In the genomic region with DNA sequence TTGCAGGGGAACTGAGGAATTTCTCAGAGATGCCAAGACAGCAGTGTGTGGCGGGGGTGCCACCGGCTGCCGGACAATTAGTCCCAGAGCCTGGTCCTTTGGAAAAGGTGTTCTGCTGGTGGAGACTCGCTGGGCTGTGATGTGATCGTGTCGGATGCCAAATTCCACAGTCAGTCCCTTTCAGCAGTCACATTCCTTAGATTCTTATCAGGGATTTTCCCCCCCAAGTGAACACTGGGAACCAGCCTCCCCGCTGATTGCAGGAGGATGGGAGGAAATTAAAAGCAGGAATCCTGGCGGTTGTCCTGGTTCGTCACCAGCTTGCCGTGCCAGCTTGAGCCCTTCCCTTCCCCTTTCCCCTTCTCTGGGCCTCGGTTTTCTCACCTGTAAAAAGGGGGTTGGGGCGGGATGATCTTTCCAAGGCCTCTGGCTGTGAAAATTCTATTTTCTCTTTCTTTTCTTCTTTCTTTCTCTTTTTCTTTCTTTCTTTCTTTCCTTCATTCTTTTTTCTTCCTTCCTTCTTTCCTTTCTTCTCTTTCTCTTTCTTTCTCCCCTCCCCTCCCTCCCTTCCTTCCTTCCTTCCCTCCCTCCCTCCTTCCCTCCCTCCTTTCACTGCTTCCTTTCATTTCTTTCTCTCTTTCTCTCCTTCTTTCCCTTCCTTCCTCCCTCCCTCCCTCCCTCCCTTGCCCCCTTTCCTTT, we compare ENCODE assay signal across 10 cellular contexts. TPM values are rescaled to one million over a fixed set of nuclear protein-coding genes. Genes with fewer than 3 reads are reported as not detected.
DNase-seq lines count a peak whose midpoint lies in the region; ATAC-seq and TF ChIP-seq lines count a peak whose summit lies in the region.
"Had no signal": no experiment of that assay in that cellular context is flagged by ENCODE, and none has a peak within 500 bp of the region (broad histone marks: within the 10 kb centered on the region; RNA-seq: fewer than 3 reads in every experiment).

No MANE protein-coding gene starts in this region.

- H3K27me3 ChIP-seq in BJ (ENCODE audit: control insufficient read depth, insufficient read depth, low read length) (peaks cover 8% of the 10 kb centered on the region), mesendoderm (ENCODE audit: insufficient read depth, low read length, poor library complexity) (no peaks in the 10 kb centered on the region)

- peaks cover 45% of the 10 kb centered on the region for H3K4me1 Mint-ChIP-seq in chondrocyte (ENCODE audit: low read depth)
- H3K4me1 Mint-ChIP-seq in activated T-cell treated with anti-CD3 and anti-CD28 coated beads, Interleukin-2, amount 50 U/mL, for 72 hours (ENCODE audit: low read depth), result no peaks in the 10 kb centered on the region

- H3K18ac ChIP-seq in mesendoderm (ENCODE audit: low read length), result peak overlapping the region; percentile 72

- no peak overlapping the region for H2BK15ac ChIP-seq in mesendoderm (replicated peaks; ENCODE audit: low read depth)

- no peak overlapping the region for H3K9ac ChIP-seq in mesendoderm (ENCODE audit: low read length)

- peaks cover 12% of the 10 kb centered on the region for H3K36me3 Mint-ChIP-seq in chondrocyte (ENCODE audit: low read depth)
- no peaks in the 10 kb centered on the region for H3K36me3 Mint-ChIP-seq in activated T-cell treated with anti-CD3 and anti-CD28 coated beads, Interleukin-2, amount 50 U/mL, for 72 hours (ENCODE audit: insufficient read depth in 2 of 2)

- H2BK5ac ChIP-seq in mesendoderm (ENCODE audit: low read length), result peak overlapping the region; percentile 27

- POLR2A ChIA-PET in BJ (lab: Charles Lee), result interaction anchor here (0.6 kb wide), 1 partner anchor 12 kb away, joined by 5 read pairs; no protein-coding TSS in a partner anchor

- H2BK120ac ChIP-seq in mesendoderm (ENCODE audit: low read depth, low read length), result peak overlapping the region; percentile 76

- H4K5ac ChIP-seq in mesendoderm (ENCODE audit: low read length), result no peak overlapping the region

- H3K23ac ChIP-seq in mesendoderm (ENCODE audit: low read length), result no peak overlapping the region

- TF ChIP-seq CTCF in BJ (IDR thresholded peaks at IDR 0.05; ENCODE audit: insufficient read depth, low read depth, low read length), result no peak
- no peak for TF ChIP-seq CTCF in chondrocyte (IDR thresholded peaks at IDR 0.05)
- no peak for TF ChIP-seq CTCF in lower leg skin (IDR thresholded peaks at IDR 0.05)

- DNase-seq in BJ (ENCODE audit: low read depth), result peak; percentile 66
- DNase-seq in M059J (ENCODE audit: low read depth), result peak; percentile 90
- no peak for DNase-seq in chondrocyte (ENCODE audit: low spot score)
- DNase-seq in mesendoderm, result peak; percentile 99
- DNase-seq in NCI-H526 (lab: John Stamatoyannopoulos, UW), result no peak
- no peak for DNase-seq in NCI-H2107 treated with DMSO at 0.1 percent for 48 hours (lab: John Stamatoyannopoulos, UW; ENCODE audit: unreplicated experiment)
- DNase-seq in activated T-cell treated with anti-CD3 and anti-CD28 coated beads, Interleukin-2, amount 50 U/mL, for 72 hours, result no peak
- no peak for DNase-seq in lower leg skin (ENCODE audit: low spot score in 2 of 2)
- DNase-seq: NCI-H1105 had no signal

- H3K79me1 ChIP-seq in mesendoderm (ENCODE audit: low read length), result peaks cover 10% of the 10 kb centered on the region

- peak overlapping the region; percentile 77 for H3K4ac ChIP-seq in mesendoderm (ENCODE audit: low read depth, low read length)

- TF ChIP-seq POLR2A in lower leg skin (IDR thresholded peaks at IDR 0.05), result no peak

- H3K9me3 Mint-ChIP-seq in chondrocyte (ENCODE audit: low read depth), result no peaks in the 10 kb centered on the region
- peaks cover 0 to 1% of the 10 kb centered on the region in 2 donors for H3K9me3 Mint-ChIP-seq in activated T-cell treated with anti-CD3 and anti-CD28 coated beads, Interleukin-2, amount 50 U/mL, for 72 hours

- peak overlapping the region; percentile 75 for H3K56ac ChIP-seq in mesendoderm (ENCODE audit: low read length)

- H2AK5ac ChIP-seq in mesendoderm (ENCODE audit: low read length), result no peak overlapping the region

- no peak overlapping the region for H3K4me3 ChIP-seq in BJ (ENCODE audit: low read depth, low read length)
- H3K4me3 ChIP-seq in mesendoderm (ENCODE audit: low read length), result no peak overlapping the region
- no peak overlapping the region for H3K4me3 ChIP-seq in lower leg skin (ENCODE audit: low read depth, poor library complexity, severe bottlenecking)
- H3K4me3 ChIP-seq: coronary artery had no signal

- H4K8ac ChIP-seq in mesendoderm (ENCODE audit: low read depth, low read length), result no peak overlapping the region

- H3K4me1 ChIP-seq in mesendoderm (ENCODE audit: control insufficient read depth, low read depth, low read length), result peaks cover 2% of the 10 kb centered on the region

- intact Hi-C loops in lower leg skin (cut with DNase I; ENCODE audit: low total_unique reads), result no loop called here

- H3K27ac ChIP-seq in mesendoderm (ENCODE audit: low read depth, low read length), result peak overlapping the region; percentile 77
- H3K27ac ChIP-seq: coronary artery had no signal

- no peak for ATAC-seq in activated T-cell treated with anti-CD3 and anti-CD28 coated beads, Interleukin-2, amount 50 U/mL, for 72 hours (replicated peaks in 1 of 2)

- H3K4me2 ChIP-seq in mesendoderm (ENCODE audit: low read length), result peak overlapping the region; percentile 19

- H3K36me3 ChIP-seq in BJ (ENCODE audit: control insufficient read depth, insufficient read depth, low read length) (no peaks in the 10 kb centered on the region), mesendoderm (ENCODE audit: control insufficient read depth, insufficient read depth, low read length) (no peaks in the 10 kb centered on the region)

- no CpG with 5 or more reads among the region's 12 CpGs for WGBS in mesendoderm (ENCODE audit: extremely low coverage, insufficient coverage, low lambda C conversion rate)
- 15 to 23% methylated on average over 12 of the region's 12 CpGs for WGBS in lower leg skin, 2 donors

- H3K4me3 Mint-ChIP-seq in chondrocyte (ENCODE audit: unreplicated experiment), result peak overlapping the region; percentile 37
- H3K4me3 Mint-ChIP-seq in activated T-cell treated with anti-CD3 and anti-CD28 coated beads, Interleukin-2, amount 50 U/mL, for 72 hours, result no peak overlapping the region

- CTCF ChIA-PET in BJ (lab: Yijun Ruan, JAX), result interaction anchor here (1.4 to 7.7 kb wide), 2 partner anchors 9 to 16 kb away, joined by 3 to 54 read pairs; no protein-coding TSS in a partner anchor

- H3K79me2 ChIP-seq in mesendoderm (ENCODE audit: control insufficient read depth, insufficient read depth, low read length), result no peaks in the 10 kb centered on the region

- H3K27me3 Mint-ChIP-seq in chondrocyte (ENCODE audit: low read depth), result no peaks in the 10 kb centered on the region
- H3K27me3 Mint-ChIP-seq in activated T-cell treated with anti-CD3 and anti-CD28 coated beads, Interleukin-2, amount 50 U/mL, for 72 hours (ENCODE audit: low read depth), result peaks cover 15% of the 10 kb centered on the region

- H3K27ac Mint-ChIP-seq in chondrocyte (ENCODE audit: unreplicated experiment), result peak overlapping the region; percentile 95
- H3K27ac Mint-ChIP-seq in activated T-cell treated with anti-CD3 and anti-CD28 coated beads, Interleukin-2, amount 50 U/mL, for 72 hours, result no peak overlapping the region

RNA-seq across cellular contexts. Expression of a gene that starts 39.6 kb away (rescaled TPM):
- polyA plus RNA-seq in BJ (2011; rRNA removed), result 0.29 and 0.48 TPM in 2 replicates
- 0.41 and 0.66 TPM in 2 replicates for polyA minus RNA-seq in BJ (2011; rRNA and poly(A)+ RNA removed)
- total RNA-seq in M059J (2014; rRNA removed; shearing (Covaris generic)), result 0.12 TPM in 1 of 2 replicates, not detected in the other
- 102 to 156 TPM (median 155 TPM) in 3 replicates for total RNA-seq in chondrocyte
- 38.5 TPM for polyA plus RNA-seq in mesendoderm (2013, experiment 1 of 2)
- 40.8 TPM for polyA plus RNA-seq in mesendoderm (2013, experiment 2 of 2)
- under 1 TPM in 1 of 2 donors, not detected in 1; 0.22 TPM for total RNA-seq in activated T-cell treated with anti-CD3 and anti-CD28 coated beads, Interleukin-2, amount 50 U/mL, for 72 hours
- under 1 TPM in 1 of 4 donors, not detected in 3; 0.06 TPM for total RNA-seq in lower leg skin

Comparison
In these comparisons a context has a peak if more than half of its experiments do, and no peak if none do; other contexts are left out.
1. DNase-seq: peak in BJ (single experiment), M059J (single experiment) and mesendoderm (single experiment); none in chondrocyte (single experiment), NCI-H526 (0 of 2), NCI-H2107 treated with DMSO at 0.1 percent for 48 hours (single experiment), activated T-cell treated with anti-CD3 and anti-CD28 coated beads, Interleukin-2, amount 50 U/mL, for 72 hours (0 of 2) and lower leg skin (0 of 2).
2. RNA of a gene that starts 39.6 kb away (total RNA-seq): 102 to 156 TPM in chondrocyte; 0.22 TPM in activated T-cell treated with anti-CD3 and anti-CD28 coated beads, Interleukin-2, amount 50 U/mL, for 72 hours, 0.12 TPM in M059J and 0.06 TPM in lower leg skin; every median in the first group is over 10 times any median in the second.